In genomic region chr16:48538746-48539484, GRCh38 we compare ENCODE assay signal across 11 cellular contexts.
DNase-seq lines count a peak whose midpoint lies in the region; ATAC-seq and TF ChIP-seq lines count a peak whose summit lies in the region.
"Had no signal": no experiment of that assay in that cellular context is flagged by ENCODE, and none has a peak within 500 bp of the region (broad histone marks: within the 10 kb centered on the region; RNA-seq: fewer than 3 reads in every experiment).

No MANE protein-coding gene starts in this region.

- no peaks in the 10 kb centered on the region for H3K9me2 ChIP-seq in SK-N-SH

- DNase-seq in DMS 273 (lab: John Stamatoyannopoulos, UW; ENCODE audit: unreplicated experiment) (peak; percentile 23), DMS 273 treated with DMSO at 0.1 percent for 48 hours (lab: John Stamatoyannopoulos, UW) (no peak), SK-N-SH (peak; percentile 59), fibroblast of lung (ENCODE audit: low read depth in 2 of 2) (no peak), hepatic stellate cell (ENCODE audit: low spot score) (no peak), substantia nigra (lab: John Stamatoyannopoulos, UW) (no peak)
- DNase-seq: NCI-H345 had no signal

- H3K27ac ChIP-seq in SK-N-SH (ENCODE audit: low read depth in 2 of 2, low read length in 1 of 2) (no peak overlapping the region), fibroblast of lung (ENCODE audit: insufficient read depth, low read length) (no peak overlapping the region), skeletal muscle tissue (ENCODE audit: low read depth, low read length) (peak overlapping the region; percentile 86), substantia nigra (ENCODE audit: low read depth, low read length, poor library complexity, severe bottlenecking) (no peak overlapping the region)
- H3K27ac ChIP-seq: VCaP had no signal

- H3K79me2 ChIP-seq in SK-N-SH (ENCODE audit: insufficient read depth), result no peaks in the 10 kb centered on the region
- no peaks in the 10 kb centered on the region for H3K79me2 ChIP-seq in fibroblast of lung (ENCODE audit: control insufficient read depth, insufficient read depth, low read length)

- POLR2A ChIA-PET in SK-N-SH (lab: Yijun Ruan, JAX), result no interaction called here

- H2AFZ ChIP-seq in SK-N-SH (ENCODE audit: low read depth), result no peak overlapping the region
- H2AFZ ChIP-seq in fibroblast of lung (ENCODE audit: low read length), result no peak overlapping the region

- H3K9me3 ChIP-seq in SK-N-SH, result no peaks in the 10 kb centered on the region
- no peaks in the 10 kb centered on the region for H3K9me3 ChIP-seq in fibroblast of lung (ENCODE audit: control insufficient read depth, insufficient read depth, low read depth, low read length)
- H3K9me3 ChIP-seq in skeletal muscle tissue (ENCODE audit: control insufficient read depth in 3 of 3, low read length in 3 of 3), result no peaks in the 10 kb centered on the region
- H3K9me3 ChIP-seq: mucosa of descending colon had no signal

- H3K36me3 ChIP-seq in SK-N-SH (replicated peaks in 1 of 2; ENCODE audit: control insufficient read depth in 1 of 2, insufficient read depth in 2 of 2, low read length in 1 of 2), result peaks cover 6 to 30% of the 10 kb centered on the region in 2 experiments
- H3K36me3 ChIP-seq in fibroblast of lung (ENCODE audit: control insufficient read depth, insufficient read depth, low read length), result peaks cover 4% of the 10 kb centered on the region
- peaks cover 14 to 25% (median 15%) of the 10 kb centered on the region in 3 donors for H3K36me3 ChIP-seq in skeletal muscle tissue (ENCODE audit: control insufficient read depth in 3 of 3, insufficient read depth in 3 of 3, low read length in 3 of 3)

- no peak for ATAC-seq in GM18873 (IDR thresholded peaks at IDR 0.05; ENCODE audit: low FRiP score, unreplicated experiment)
- ATAC-seq: mucosa of descending colon had no signal

- H3K4me2 ChIP-seq in SK-N-SH, result no peak overlapping the region
- H3K4me2 ChIP-seq in fibroblast of lung (ENCODE audit: extremely low read depth, insufficient read depth, low read length), result no peak overlapping the region

- CTCF ChIA-PET in SK-N-SH (lab: Yijun Ruan, JAX), result interaction anchor here (1.0 kb wide), 1 partner anchor 189 kb away, joined by 3 read pairs; no protein-coding TSS in a partner anchor

- no peak overlapping the region for H3K4me3 ChIP-seq in SK-N-SH (ENCODE audit: low read depth in 2 of 2, low read length in 1 of 2)
- no peak overlapping the region for H3K4me3 ChIP-seq in fibroblast of lung (replicated peaks in 1 of 4; ENCODE audit: control extremely low read depth in 1 of 4, insufficient read depth in 1 of 4, low read depth in 3 of 4, low read length in 4 of 4)
- H3K4me3 ChIP-seq in skeletal muscle tissue (ENCODE audit: low read length in 3 of 3), result no peak overlapping the region
- H3K4me3 ChIP-seq: mucosa of descending colon had no signal

- H3K27me3 ChIP-seq in SK-N-SH (ENCODE audit: insufficient read depth) (no peaks in the 10 kb centered on the region), fibroblast of lung (ENCODE audit: control insufficient read depth, insufficient read depth, low read length) (no peaks in the 10 kb centered on the region), skeletal muscle tissue (ENCODE audit: control insufficient read depth in 3 of 3, insufficient read depth in 3 of 3, low read length in 3 of 3) (no peaks in the 10 kb centered on the region)

- peak; percentile 18; the same call in 1 of the 2 replicates for TF ChIP-seq RAD21 in SK-N-SH (IDR thresholded peaks at IDR 0.05; ENCODE audit: low read length)

- TF ChIP-seq CTCF in SK-N-SH (IDR thresholded peaks at IDR 0.05), result peak; percentile 43
- TF ChIP-seq CTCF in fibroblast of lung (conservative IDR thresholded peaks at IDR 0.05 in 1 of 2, IDR thresholded peaks at IDR 0.05 in 1 of 2; ENCODE audit: low read depth in 1 of 2, low read length in 2 of 2), result peak; percentile 33 to 39

- H4K20me1 ChIP-seq in SK-N-SH (ENCODE audit: insufficient read depth) (no peaks in the 10 kb centered on the region), fibroblast of lung (ENCODE audit: control insufficient read depth, extremely low read depth, insufficient read depth, low read length) (no peaks in the 10 kb centered on the region)

- no peak for TF ChIP-seq EP300 in SK-N-SH (IDR thresholded peaks at IDR 0.05; ENCODE audit: borderline replicate concordance in 1 of 2, low read depth in 1 of 2, low read length in 1 of 2)

- H3K4me1 ChIP-seq in SK-N-SH (ENCODE audit: control insufficient read depth in 1 of 2, insufficient read depth in 2 of 2, low read depth in 1 of 2, low read length in 1 of 2), result no peaks in the 10 kb centered on the region
- peaks cover 19% of the 10 kb centered on the region for H3K4me1 ChIP-seq in fibroblast of lung (ENCODE audit: control insufficient read depth, extremely low read depth, insufficient read depth, low read length)
- peaks cover 58 to 61% (median 60%) of the 10 kb centered on the region in 3 donors for H3K4me1 ChIP-seq in skeletal muscle tissue (ENCODE audit: control insufficient read depth in 3 of 3, insufficient read depth in 3 of 3, low read length in 3 of 3)

- H3F3A ChIP-seq in SK-N-SH (replicated peaks; ENCODE audit: insufficient read depth), result no peaks in the 10 kb centered on the region

- H3K9ac ChIP-seq in SK-N-SH, result no peak overlapping the region
- no peak overlapping the region for H3K9ac ChIP-seq in fibroblast of lung (ENCODE audit: insufficient read depth, low read length)
- peak overlapping the region in 1 of 3 donors; percentile 79 for H3K9ac ChIP-seq in skeletal muscle tissue (ENCODE audit: low read depth in 1 of 3, low read length in 3 of 3)

- WGBS in SK-N-SH (ENCODE audit: low lambda C conversion rate), result 89% methylated on average over 14 of the region's 15 CpGs

TF ChIP-seq in SK-N-SH, 30 proteins besides CTCF, POLR2A, EP300 and RAD21:
- TF ChIP-seq USF2 (IDR thresholded peaks at IDR 0.05; ENCODE audit: borderline replicate concordance, low read depth, low read length) (no peak), SMC3 (IDR thresholded peaks at IDR 0.05; ENCODE audit: low read depth, low read length) (peak; percentile 21; the same call in 1 of the 2 replicates), MAX (IDR thresholded peaks at IDR 0.05; ENCODE audit: low read depth) (no peak)

Comparison
In these comparisons a context has a peak if more than half of its experiments do, and no peak if none do; other contexts are left out.
1. DNase-seq: peak in DMS 273 (single experiment) and SK-N-SH (single experiment); none in DMS 273 treated with DMSO at 0.1 percent for 48 hours (single experiment), fibroblast of lung (0 of 2), hepatic stellate cell (single experiment) and substantia nigra (0 of 49).